Comparison of ENCODE assay signal across 19 cellular contexts in genomic region chr1:214532070-214532469, GRCh38.
"Had no signal": no experiment of that assay in that cellular context is flagged by ENCODE, and none has a peak within 500 bp of the region (broad histone marks: within the 10 kb centered on the region; RNA-seq: fewer than 3 reads in every experiment).

No MANE protein-coding gene starts in this region.

- H3K27me3 ChIP-seq: dorsolateral prefrontal cortex, esophagus muscularis mucosa, gastroesophageal sphincter, ovary, right lobe of liver, suprapubic skin, thyroid gland, upper lobe of left lung, uterus had no signal

- H3K27ac ChIP-seq: esophagus muscularis mucosa, ovary, right lobe of liver, suprapubic skin, thyroid gland, upper lobe of left lung, uterus had no signal

- H3K4me3 ChIP-seq: dorsolateral prefrontal cortex, esophagus muscularis mucosa, gastroesophageal sphincter, mucosa of descending colon, ovary, right lobe of liver, suprapubic skin, thyroid gland, upper lobe of left lung, uterus had no signal

- H3K36me3 ChIP-seq: ovary, right lobe of liver, thyroid gland, uterus had no signal

- ATAC-seq: gastroesophageal sphincter; mucosa of descending colon; naive thymus-derived CD8-positive, alpha-beta T cell; right lobe of liver; stimulated activated effector memory CD8-positive, alpha-beta T cell treated with anti-CD3 and anti-CD28 coated beads, Interleukin-12 subunit alpha, Interleukin-12 subunit beta, amount 100 ng/mL, for 72 hours; stimulated activated naive CD8-positive, alpha-beta T cell treated with anti-CD3 and anti-CD28 coated beads, Interleukin-15, Interleukin-2, amounts not matched to agents 100 U/mL and 50 U/mL, for 24 hours had no signal

- H3K9me3 ChIP-seq: esophagus muscularis mucosa, gastroesophageal sphincter, mucosa of descending colon, ovary, right lobe of liver, suprapubic skin, thyroid gland, upper lobe of left lung, uterus had no signal

- H3K4me1 ChIP-seq: right lobe of liver, thyroid gland, uterus had no signal

- DNase-seq: cortex of kidney; dorsolateral prefrontal cortex; effector CD8-positive, alpha-beta T cell; glutamatergic neuron; islet precursor cell; mucosa of descending colon; naive thymus-derived CD8-positive, alpha-beta T cell; ovary; right lobe of liver; stimulated activated CD4-positive, alpha-beta T cell treated with anti-CD3 and anti-CD28 coated beads, Interleukin-4, amount 100 ng/mL, for 1 hour; stimulated activated CD8-positive, alpha-beta memory T cell treated with anti-CD3 and anti-CD28 coated beads, Interleukin-4, amount 100 ng/mL, for 48 hours; stimulated activated naive CD8-positive, alpha-beta T cell treated with anti-CD3 and anti-CD28 coated beads, Interleukin-15, Interleukin-2, amounts not matched to agents 100 U/mL and 50 U/mL, for 24 hours; thyroid gland; uterus had no signal
